29 cellular contexts compared by ENCODE assay signal in the genomic region with DNA sequence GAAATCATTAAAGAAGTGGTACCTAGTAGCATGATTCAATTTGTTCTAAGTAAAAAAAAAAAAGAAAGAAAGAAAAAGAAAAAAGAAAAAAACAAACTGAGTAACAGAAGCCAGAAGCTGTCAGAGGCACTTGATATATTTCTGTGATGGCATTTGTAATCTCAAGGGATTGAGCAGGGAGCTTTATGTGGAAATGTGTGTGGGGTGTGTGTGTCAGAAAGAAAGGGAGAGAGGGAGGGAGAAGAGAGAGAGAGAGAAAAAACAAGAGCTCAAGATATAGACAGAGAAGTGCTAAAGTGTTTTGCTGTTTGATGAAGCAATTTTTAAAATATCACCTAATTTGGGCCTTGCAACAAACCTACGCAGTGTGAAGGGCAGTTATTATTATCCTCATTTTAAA.
"Had no signal": no experiment of that assay in that cellular context is flagged by ENCODE, and none has a peak within 500 bp of the region (broad histone marks: within the 10 kb centered on the region; RNA-seq: fewer than 3 reads in every experiment).

No MANE protein-coding gene starts in this region.

- H3K4me3 Mint-ChIP-seq: naive thymus-derived CD8-positive, alpha-beta T cell; nephron progenitor cell had no signal

- H3K27ac Mint-ChIP-seq: naive thymus-derived CD8-positive, alpha-beta T cell; nephron progenitor cell; progenitor cell of endocrine pancreas had no signal

- H3K4me2 ChIP-seq: hepatocyte, smooth muscle cell had no signal

- H3K4me1 Mint-ChIP-seq: naive thymus-derived CD8-positive, alpha-beta T cell had no signal

- DNase-seq: dermis blood vessel endothelial cell; effector memory CD4-positive, alpha-beta T cell; erythroblast; esophagus squamous epithelium; heart left ventricle; kidney; left lung; mesendoderm; naive thymus-derived CD8-positive, alpha-beta T cell; nephron progenitor cell; nucleus accumbens; pancreas; stimulated activated CD4-positive, alpha-beta T cell treated with anti-CD3 and anti-CD28 coated beads, Interleukin-12 subunit alpha, Interleukin-12 subunit beta, amount 100 ng/mL, for 4 hours; stimulated activated CD4-positive, alpha-beta T cell treated with anti-CD3 and anti-CD28 coated beads, Interleukin-1b, Interleukin-23, amount 100 ng/mL, for 48 hours; stimulated activated CD4-positive, alpha-beta T cell treated with anti-CD3 and anti-CD28 coated beads, Interleukin-4, amount 100 ng/mL, for 1 hour; stimulated activated CD8-positive, alpha-beta memory T cell treated with anti-CD3 and anti-CD28 coated beads, Interleukin-4, amount 100 ng/mL, for 48 hours; stimulated activated naive CD4-positive, alpha-beta T cell; stomach; thyroid gland; trophoblast cell had no signal

- H3K4me1 ChIP-seq: esophagus squamous epithelium, gastroesophageal sphincter, heart left ventricle, left lung, pancreas, right atrium auricular region, stomach, thyroid gland, vagina had no signal

- H3K4me3 ChIP-seq: coronary artery, esophagus squamous epithelium, gastroesophageal sphincter, heart left ventricle, hepatocyte, left lung, pancreas, right atrium auricular region, smooth muscle cell, stomach, thyroid gland, vagina had no signal

- ATAC-seq: gastroesophageal sphincter; heart left ventricle; left lung; naive thymus-derived CD8-positive, alpha-beta T cell; pancreas; sciatic nerve had no signal

- H3K27me3 Mint-ChIP-seq: naive thymus-derived CD8-positive, alpha-beta T cell; progenitor cell of endocrine pancreas had no signal

- FAIRE-seq: endothelial cell of umbilical vein had no signal

- H3K27ac ChIP-seq: coronary artery, esophagus squamous epithelium, gastroesophageal sphincter, heart left ventricle, hepatocyte, left lung, pancreas, right atrium auricular region, stomach, thyroid gland, vagina had no signal

- H3K36me3 Mint-ChIP-seq: naive thymus-derived CD8-positive, alpha-beta T cell had no signal

- H3K9me3 Mint-ChIP-seq: nephron progenitor cell had no signal

- H3K9me3 ChIP-seq: esophagus squamous epithelium, gastroesophageal sphincter, heart left ventricle, left lung, pancreas, right atrium auricular region, stomach, thyroid gland, vagina had no signal
